In the genomic region with DNA sequence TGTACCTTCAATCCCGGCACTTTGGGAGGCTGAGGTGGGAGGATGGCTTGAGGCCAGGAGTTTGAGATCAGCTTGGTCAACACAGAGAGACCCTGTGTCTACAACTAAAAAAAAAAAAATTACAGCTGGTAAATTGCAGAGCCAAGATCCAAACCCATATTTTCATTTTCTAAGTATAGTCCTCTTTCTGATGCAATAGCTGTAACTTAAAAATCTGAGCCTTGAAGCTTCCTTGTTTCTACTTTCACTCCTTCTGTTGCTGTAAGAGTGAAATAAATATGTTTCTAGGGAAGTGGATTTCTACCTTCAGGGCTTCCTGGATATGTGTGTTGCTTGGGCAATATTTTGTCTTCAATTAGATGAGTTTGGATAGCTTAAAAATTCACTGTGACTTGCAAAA, we compare ENCODE assay signal across 1 cellular context.
TF ChIP-seq lines count a peak whose summit lies in the region.

No MANE protein-coding gene starts in this region.

TF ChIP-seq in GM23338, 12 proteins besides CTCF, POLR2A, EP300 and RAD21:
- TF ChIP-seq, protein P1, sequence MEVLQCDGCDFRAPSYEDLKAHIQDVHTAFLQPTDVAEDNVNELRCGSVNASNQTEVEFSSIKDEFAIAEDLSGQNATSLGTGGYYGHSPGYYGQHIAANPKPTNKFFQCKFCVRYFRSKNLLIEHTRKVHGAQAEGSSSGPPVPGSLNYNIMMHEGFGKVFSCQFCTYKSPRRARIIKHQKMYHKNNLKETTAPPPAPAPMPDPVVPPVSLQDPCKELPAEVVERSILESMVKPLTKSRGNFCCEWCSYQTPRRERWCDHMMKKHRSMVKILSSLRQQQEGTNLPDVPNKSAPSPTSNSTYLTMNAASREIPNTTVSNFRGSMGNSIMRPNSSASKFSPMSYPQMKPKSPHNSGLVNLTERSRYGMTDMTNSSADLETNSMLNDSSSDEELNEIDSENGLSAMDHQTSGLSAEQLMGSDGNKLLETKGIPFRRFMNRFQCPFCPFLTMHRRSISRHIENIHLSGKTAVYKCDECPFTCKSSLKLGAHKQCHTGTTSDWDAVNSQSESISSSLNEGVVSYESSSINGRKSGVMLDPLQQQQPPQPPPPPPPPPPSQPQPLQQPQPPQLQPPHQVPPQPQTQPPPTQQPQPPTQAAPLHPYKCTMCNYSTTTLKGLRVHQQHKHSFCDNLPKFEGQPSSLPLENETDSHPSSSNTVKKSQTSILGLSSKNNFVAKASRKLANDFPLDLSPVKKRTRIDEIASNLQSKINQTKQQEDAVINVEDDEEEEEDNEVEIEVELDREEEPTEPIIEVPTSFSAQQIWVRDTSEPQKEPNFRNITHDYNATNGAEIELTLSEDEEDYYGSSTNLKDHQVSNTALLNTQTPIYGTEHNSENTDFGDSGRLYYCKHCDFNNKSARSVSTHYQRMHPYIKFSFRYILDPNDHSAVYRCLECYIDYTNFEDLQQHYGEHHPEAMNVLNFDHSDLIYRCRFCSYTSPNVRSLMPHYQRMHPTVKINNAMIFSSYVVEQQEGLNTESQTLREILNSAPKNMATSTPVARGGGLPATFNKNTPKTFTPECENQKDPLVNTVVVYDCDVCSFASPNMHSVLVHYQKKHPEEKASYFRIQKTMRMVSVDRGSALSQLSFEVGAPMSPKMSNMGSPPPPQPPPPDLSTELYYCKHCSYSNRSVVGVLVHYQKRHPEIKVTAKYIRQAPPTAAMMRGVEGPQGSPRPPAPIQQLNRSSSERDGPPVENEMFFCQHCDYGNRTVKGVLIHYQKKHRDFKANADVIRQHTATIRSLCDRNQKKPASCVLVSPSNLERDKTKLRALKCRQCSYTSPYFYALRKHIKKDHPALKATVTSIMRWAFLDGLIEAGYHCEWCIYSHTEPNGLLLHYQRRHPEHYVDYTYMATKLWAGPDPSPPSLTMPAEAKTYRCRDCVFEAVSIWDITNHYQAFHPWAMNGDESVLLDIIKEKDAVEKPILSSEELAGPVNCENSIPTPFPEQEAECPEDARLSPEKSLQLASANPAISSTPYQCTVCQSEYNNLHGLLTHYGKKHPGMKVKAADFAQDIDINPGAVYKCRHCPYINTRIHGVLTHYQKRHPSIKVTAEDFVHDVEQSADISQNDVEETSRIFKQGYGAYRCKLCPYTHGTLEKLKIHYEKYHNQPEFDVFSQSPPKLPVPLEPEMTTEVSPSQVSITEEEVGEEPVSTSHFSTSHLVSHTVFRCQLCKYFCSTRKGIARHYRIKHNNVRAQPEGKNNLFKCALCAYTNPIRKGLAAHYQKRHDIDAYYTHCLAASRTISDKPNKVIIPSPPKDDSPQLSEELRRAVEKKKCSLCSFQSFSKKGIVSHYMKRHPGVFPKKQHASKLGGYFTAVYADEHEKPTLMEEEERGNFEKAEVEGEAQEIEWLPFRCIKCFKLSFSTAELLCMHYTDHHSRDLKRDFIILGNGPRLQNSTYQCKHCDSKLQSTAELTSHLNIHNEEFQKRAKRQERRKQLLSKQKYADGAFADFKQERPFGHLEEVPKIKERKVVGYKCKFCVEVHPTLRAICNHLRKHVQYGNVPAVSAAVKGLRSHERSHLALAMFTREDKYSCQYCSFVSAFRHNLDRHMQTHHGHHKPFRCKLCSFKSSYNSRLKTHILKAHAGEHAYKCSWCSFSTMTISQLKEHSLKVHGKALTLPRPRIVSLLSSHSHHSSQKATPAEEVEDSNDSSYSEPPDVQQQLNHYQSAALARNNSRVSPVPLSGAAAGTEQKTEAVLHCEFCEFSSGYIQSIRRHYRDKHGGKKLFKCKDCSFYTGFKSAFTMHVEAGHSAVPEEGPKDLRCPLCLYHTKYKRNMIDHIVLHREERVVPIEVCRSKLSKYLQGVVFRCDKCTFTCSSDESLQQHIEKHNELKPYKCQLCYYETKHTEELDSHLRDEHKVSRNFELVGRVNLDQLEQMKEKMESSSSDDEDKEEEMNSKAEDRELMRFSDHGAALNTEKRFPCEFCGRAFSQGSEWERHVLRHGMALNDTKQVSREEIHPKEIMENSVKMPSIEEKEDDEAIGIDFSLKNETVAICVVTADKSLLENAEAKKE (CRISPR knock-in tag; IDR thresholded peaks at IDR 0.05): no peak
- TF ChIP-seq JUNB (IDR thresholded peaks at IDR 0.05; ENCODE audit: unreplicated experiment): no peak
- TF ChIP-seq ZNF114 (CRISPR knock-in tag; IDR thresholded peaks at IDR 0.05): no peak
- no peak for TF ChIP-seq EZH2 (IDR thresholded peaks at IDR 0.05; ENCODE audit: low read depth, unreplicated experiment)
- TF ChIP-seq NANOG (IDR thresholded peaks at IDR 0.05; ENCODE audit: borderline replicate concordance): no peak
- TF ChIP-seq POLR2AphosphoS5 (IDR thresholded peaks at IDR 0.05; ENCODE audit: low read depth): no peak
- no peak for TF ChIP-seq STAT1 (IDR thresholded peaks at IDR 0.05; ENCODE audit: unreplicated experiment)
- TF ChIP-seq EZH2phosphoT487 (IDR thresholded peaks at IDR 0.05; ENCODE audit: unreplicated experiment): no peak
